In the genomic region with DNA sequence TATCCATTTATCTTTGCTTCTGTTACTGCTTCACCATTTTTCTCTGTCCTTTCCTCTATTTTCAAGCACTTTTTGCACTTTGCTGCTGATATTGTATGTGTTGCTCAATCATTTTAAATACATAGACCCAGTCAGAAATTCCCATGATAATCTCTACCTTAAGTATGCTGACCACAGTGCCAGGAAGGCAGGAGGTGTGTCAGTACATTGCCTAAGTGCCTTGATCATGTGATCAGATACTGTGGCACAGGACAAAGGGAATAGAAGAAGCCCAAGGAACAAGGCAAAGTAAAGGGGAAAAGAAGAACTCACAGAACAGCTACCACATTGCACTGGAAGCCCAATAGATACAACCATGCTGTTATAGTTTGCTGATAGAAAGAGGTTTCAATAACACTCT, we compare ENCODE assay signal across 13 cellular contexts. TPM values are rescaled to one million over a fixed set of nuclear protein-coding genes. Genes with fewer than 3 reads are reported as not detected.
DNase-seq lines count a peak whose midpoint lies in the region; ATAC-seq and TF ChIP-seq lines count a peak whose summit lies in the region.
"Had no signal": no experiment of that assay in that cellular context is flagged by ENCODE, and none has a peak within 500 bp of the region (broad histone marks: within the 10 kb centered on the region; RNA-seq: fewer than 3 reads in every experiment).

No MANE protein-coding gene starts in this region.

- H3K4me3 ChIP-seq in epithelial cell of proximal tubule (ENCODE audit: low read depth, low read length) (no peak overlapping the region), mesendoderm (ENCODE audit: low read length) (no peak overlapping the region)

- H3K56ac ChIP-seq in mesendoderm (ENCODE audit: low read length): peak overlapping the region; percentile 15

- no peak overlapping the region for H2BK15ac ChIP-seq in mesendoderm (replicated peaks; ENCODE audit: low read depth)

- no peaks in the 10 kb centered on the region for H3K4me1 ChIP-seq in mesendoderm (ENCODE audit: control insufficient read depth, low read depth, low read length)

- no peaks in the 10 kb centered on the region for H3K36me3 ChIP-seq in mesendoderm (ENCODE audit: control insufficient read depth, insufficient read depth, low read length)

- no peaks in the 10 kb centered on the region for H3K27me3 Mint-ChIP-seq in Calu3 (ENCODE audit: unreplicated experiment)
- H3K27me3 Mint-ChIP-seq: CD4-positive, alpha-beta T cell; naive thymus-derived CD4-positive, alpha-beta T cell had no signal

- no peak overlapping the region for H3K4me2 ChIP-seq in mesendoderm (ENCODE audit: low read length)

- H3K27me3 ChIP-seq in mesendoderm (ENCODE audit: insufficient read depth, low read length, poor library complexity): no peaks in the 10 kb centered on the region

- no peak overlapping the region for H3K4ac ChIP-seq in mesendoderm (ENCODE audit: low read depth, low read length)

- no TSS peak for BruUV-seq in Calu3 (replicated peaks; lab: Mats Ljungman, UMichigan)

- no peaks in the 10 kb centered on the region for H3K36me3 Mint-ChIP-seq in Calu3 (ENCODE audit: insufficient read depth, unreplicated experiment)
- H3K36me3 Mint-ChIP-seq: naive thymus-derived CD4-positive, alpha-beta T cell had no signal

- no peak overlapping the region for H3K18ac ChIP-seq in mesendoderm (ENCODE audit: low read length)

- intact Hi-C loops in Calu3 (cut with micrococcal nuclease; ENCODE audit: unreplicated experiment): no loop called here

- H3K79me2 ChIP-seq in mesendoderm (ENCODE audit: control insufficient read depth, insufficient read depth, low read length): no peaks in the 10 kb centered on the region

- no peak overlapping the region for H2AK5ac ChIP-seq in mesendoderm (ENCODE audit: low read length)

- no peak overlapping the region for H2BK5ac ChIP-seq in mesendoderm (ENCODE audit: low read length)

- no peak overlapping the region for H3K27ac ChIP-seq in mesendoderm (ENCODE audit: low read depth, low read length)

- no peak overlapping the region for H4K8ac ChIP-seq in mesendoderm (ENCODE audit: low read depth, low read length)

- no peaks in the 10 kb centered on the region for H3K79me1 ChIP-seq in mesendoderm (ENCODE audit: low read length)

- H3K4me1 Mint-ChIP-seq in Calu3 (ENCODE audit: low read depth, unreplicated experiment): peaks cover 9% of the 10 kb centered on the region

- H3K9ac ChIP-seq in mesendoderm (ENCODE audit: low read length): no peak overlapping the region

- no peak overlapping the region for H3K23ac ChIP-seq in mesendoderm (ENCODE audit: low read length)

- DNase-seq in Calu3: peak; percentile 29
- peak; percentile 53 for DNase-seq in M059J (ENCODE audit: low read depth)
- DNase-seq in epithelial cell of proximal tubule (ENCODE audit: low read depth): peak; percentile 82
- DNase-seq in mesendoderm: peak; percentile 62
- DNase-seq in DMS 273 treated with DMSO at 0.1 percent for 48 hours (lab: John Stamatoyannopoulos, UW): no peak
- no peak for DNase-seq in NCI-H345 treated with DMSO at 0.1 percent for 48 hours (lab: John Stamatoyannopoulos, UW; ENCODE audit: unreplicated experiment)
- DNase-seq: activated effector memory CD4-positive, alpha-beta T cell treated with anti-CD3 and anti-CD28 coated beads, Interleukin-2, amount 50 U/mL, for 16 hours; CD4-positive, alpha-beta T cell; naive thymus-derived CD4-positive, alpha-beta T cell; NCI-H2171; SHP77 had no signal

- TF ChIP-seq CTCF in Calu3 (IDR thresholded peaks at IDR 0.05; ENCODE audit: unreplicated experiment): no peak
- TF ChIP-seq CTCF in epithelial cell of proximal tubule (conservative IDR thresholded peaks at IDR 0.05; ENCODE audit: low read depth, low read length): no peak

- no peak overlapping the region for H3K27ac Mint-ChIP-seq in Calu3 (ENCODE audit: unreplicated experiment)
- H3K27ac Mint-ChIP-seq: CD4-positive, alpha-beta T cell; naive thymus-derived CD4-positive, alpha-beta T cell had no signal

- CTCF ChIA-PET in Calu3 (lab: Charles Lee): no interaction called here

- no peak overlapping the region for H3K4me3 Mint-ChIP-seq in Calu3 (ENCODE audit: low read depth, unreplicated experiment)
- H3K4me3 Mint-ChIP-seq: CD4-positive, alpha-beta T cell; naive thymus-derived CD4-positive, alpha-beta T cell had no signal

- H3K9me3 Mint-ChIP-seq in Calu3 (ENCODE audit: low read depth, unreplicated experiment): no peaks in the 10 kb centered on the region
- H3K9me3 Mint-ChIP-seq: CD4-positive, alpha-beta T cell had no signal

- ATAC-seq in GM21515 (IDR thresholded peaks at IDR 0.05; ENCODE audit: unreplicated experiment) (no peak), HG02973 (IDR thresholded peaks at IDR 0.05; ENCODE audit: unreplicated experiment) (no peak)
- ATAC-seq: naive thymus-derived CD4-positive, alpha-beta T cell had no signal

- H2BK120ac ChIP-seq in mesendoderm (ENCODE audit: low read depth, low read length): no peak overlapping the region

- H4K5ac ChIP-seq in mesendoderm (ENCODE audit: low read length): no peak overlapping the region

RNA-seq across cellular contexts. Expression of a gene that starts 53.7 kb away (rescaled TPM):
- not detected in 2 replicates for total RNA-seq in Calu3 (2022)
- 2.0 and 9.4 TPM in 2 replicates for total RNA-seq in M059J (2014; rRNA removed; shearing (Covaris generic))
- not detected in 2 replicates for total RNA-seq in epithelial cell of proximal tubule
- 0.20 TPM for polyA plus RNA-seq in mesendoderm (2013, experiment 1 of 2)
- polyA plus RNA-seq in mesendoderm (2013, experiment 2 of 2): 0.20 TPM

Comparison
In these comparisons a context has a peak if more than half of its experiments do, and no peak if none do; other contexts are left out.
1. DNase-seq: peak in Calu3 (single experiment), M059J (single experiment), epithelial cell of proximal tubule (single experiment) and mesendoderm (single experiment); none in DMS 273 treated with DMSO at 0.1 percent for 48 hours (single experiment) and NCI-H345 treated with DMSO at 0.1 percent for 48 hours (single experiment).